Comparison of ENCODE assay signal across 25 cellular contexts in the genomic region with DNA sequence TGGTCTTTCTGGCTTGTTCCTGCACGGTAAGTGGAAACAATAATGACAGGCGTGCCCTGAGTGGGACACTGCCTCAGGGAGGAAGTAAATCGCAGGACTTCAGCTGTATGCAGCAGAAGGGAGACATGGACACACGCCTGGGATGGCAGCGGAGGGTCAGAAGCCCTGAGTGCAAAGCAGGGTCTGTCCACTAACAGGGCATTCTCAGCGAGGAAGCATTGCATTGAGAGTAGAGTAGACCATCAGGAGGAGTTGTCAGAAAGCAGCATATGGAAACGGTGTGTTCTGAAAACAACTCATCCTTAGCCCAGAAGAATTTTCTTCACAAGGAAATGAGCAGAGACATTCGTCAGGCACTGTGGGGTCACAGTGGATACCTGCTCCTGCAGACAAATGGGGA.
DNase-seq lines count a peak whose midpoint lies in the region; ATAC-seq and TF ChIP-seq lines count a peak whose summit lies in the region.
"Had no signal": no experiment of that assay in that cellular context is flagged by ENCODE, and none has a peak within 500 bp of the region (broad histone marks: within the 10 kb centered on the region; RNA-seq: fewer than 3 reads in every experiment).

No MANE protein-coding gene starts in this region.

- H3K27ac ChIP-seq in IMR-90 (ENCODE audit: insufficient read depth, low read length) = no peak overlapping the region
- no peak overlapping the region for H3K27ac ChIP-seq in OCI-LY3 (ENCODE audit: low read length)
- H3K27ac ChIP-seq: BLaER1 had no signal

- no peak for TF ChIP-seq RAD21 in IMR-90 (IDR thresholded peaks at IDR 0.05; ENCODE audit: low read length)

- H3K9me1 ChIP-seq in IMR-90 (ENCODE audit: insufficient read depth, low read length) = no peaks in the 10 kb centered on the region

- H2BK5ac ChIP-seq in IMR-90 (ENCODE audit: low read depth, low read length, poor library complexity, severe bottlenecking) = no peak overlapping the region

- H3K4me2 ChIP-seq in IMR-90 (ENCODE audit: low read depth, low read length) (no peak overlapping the region), OCI-LY3 (ENCODE audit: low read length) (peak overlapping the region; percentile 52)
- H3K4me2 ChIP-seq: BLaER1 had no signal

- CTCF ChIA-PET in IMR-90 (lab: Yijun Ruan, JAX) = no interaction called here

- BruUV-seq in IMR-90 (replicated peaks; lab: Mats Ljungman, UMichigan) = no TSS peak

- no peaks in the 10 kb centered on the region for H3K79me2 ChIP-seq in OCI-LY3 (ENCODE audit: low read length)

- H3K27me3 Mint-ChIP-seq in osteocyte (ENCODE audit: unreplicated experiment) = peaks cover 2% of the 10 kb centered on the region

- H3K27ac Mint-ChIP-seq in osteocyte (ENCODE audit: unreplicated experiment) = no peak overlapping the region
- H3K27ac Mint-ChIP-seq: CD14-positive monocyte; CD4-positive, alpha-beta memory T cell; CD8-positive, alpha-beta memory T cell had no signal

- no peak overlapping the region for H2AK5ac ChIP-seq in IMR-90 (ENCODE audit: low read depth, low read length)

- no peak overlapping the region for H3K4me3 Mint-ChIP-seq in osteocyte (ENCODE audit: unreplicated experiment)
- H3K4me3 Mint-ChIP-seq: CD14-positive monocyte; CD4-positive, alpha-beta memory T cell; CD4-positive, CD25-positive, alpha-beta regulatory T cell; CD8-positive, alpha-beta memory T cell had no signal

- TF ChIP-seq CTCF in IMR-90 (conservative IDR thresholded peaks at IDR 0.05; ENCODE audit: low read depth, low read length) (no peak), OCI-LY3 (IDR thresholded peaks at IDR 0.05; ENCODE audit: low read depth, low read length) (no peak), osteocyte (IDR thresholded peaks at IDR 0.05) (no peak)

- no peak overlapping the region for H2BK120ac ChIP-seq in IMR-90 (ENCODE audit: low read depth, low read length)

- no peaks in the 10 kb centered on the region for H3K4me1 ChIP-seq in IMR-90 (ENCODE audit: control insufficient read depth, insufficient read depth, low read length)
- peaks cover 29% of the 10 kb centered on the region for H3K4me1 ChIP-seq in OCI-LY3 (ENCODE audit: low read length)
- H3K4me1 ChIP-seq: BE2C had no signal

- H3K14ac ChIP-seq in IMR-90 (replicated peaks; ENCODE audit: low read depth, low read length) = no peak overlapping the region

- H2AFZ ChIP-seq in IMR-90 (replicated peaks; ENCODE audit: low read length, poor library complexity) = peak overlapping the region; percentile 38
- H2AFZ ChIP-seq in OCI-LY3 (ENCODE audit: low read depth, low read length) = no peak overlapping the region

- ATAC-seq in IMR-90 (ENCODE audit: low read depth) (no peak), GM21619 (IDR thresholded peaks at IDR 0.05; ENCODE audit: unreplicated experiment) (no peak), HG02610 (IDR thresholded peaks at IDR 0.05; ENCODE audit: unreplicated experiment) (no peak)

- intact Hi-C loops in IMR-90 (cut with micrococcal nuclease) = no loop called here

- no peaks in the 10 kb centered on the region for H3K36me3 Mint-ChIP-seq in osteocyte (ENCODE audit: unreplicated experiment)
- H3K36me3 Mint-ChIP-seq: CD14-positive monocyte; CD4-positive, alpha-beta memory T cell; CD4-positive, CD25-positive, alpha-beta regulatory T cell; CD8-positive, alpha-beta memory T cell had no signal

- H4K5ac ChIP-seq in IMR-90 (ENCODE audit: low read depth, low read length) = no peak overlapping the region

- no peak overlapping the region for H4K8ac ChIP-seq in IMR-90 (ENCODE audit: low read depth in 2 of 2, low read length in 2 of 2)

- no peaks in the 10 kb centered on the region for H3K79me1 ChIP-seq in IMR-90 (ENCODE audit: low read depth in 1 of 2, low read length in 2 of 2)

- dilution Hi-C loops in IMR-90 (cut with HindIII; ENCODE audit: low sequenced_read_pairs, unreplicated experiment) = no loop called here

- H3K9ac ChIP-seq in IMR-90 (ENCODE audit: low read depth, low read length) (no peak overlapping the region), OCI-LY3 (ENCODE audit: low read length) (no peak overlapping the region; the same call in 1 of the 2 replicates)
- H3K9ac ChIP-seq: BLaER1 had no signal

- no peak for TF ChIP-seq POLR2A in IMR-90 (IDR thresholded peaks at IDR 0.05; ENCODE audit: low read depth, low read length)

- no peak overlapping the region for H2BK20ac ChIP-seq in IMR-90 (ENCODE audit: low read depth, low read length)

- H3K4ac ChIP-seq in IMR-90 (ENCODE audit: low read depth, low read length) = no peak overlapping the region

- 83% methylated on average over 1 of the region's 8 CpGs; no CpG with 5 or more reads in 1 of the 2 experiments for WGBS in IMR-90 (ENCODE audit: extremely low coverage in 2 of 2, insufficient read length in 1 of 2), 2 experiments

- H3K4me3 ChIP-seq in IMR-90 (ENCODE audit: insufficient read depth, low read depth, low read length) (no peak overlapping the region), OCI-LY3 (ENCODE audit: low read length) (no peak overlapping the region; the same call in 1 of the 2 replicates)
- H3K4me3 ChIP-seq: BLaER1, GM12878 had no signal

- H4K20me1 ChIP-seq in IMR-90 (ENCODE audit: insufficient read depth, low read length) (no peaks in the 10 kb centered on the region), OCI-LY3 (ENCODE audit: insufficient read depth, low read length) (no peaks in the 10 kb centered on the region)
- H4K20me1 ChIP-seq: BLaER1 had no signal

- POLR2A ChIA-PET in IMR-90 (lab: Charles Lee; ENCODE audit: unreplicated experiment) = no interaction called here

- H2BK15ac ChIP-seq in IMR-90 (ENCODE audit: low read depth, low read length) = no peak overlapping the region

- no peak overlapping the region for H3K18ac ChIP-seq in IMR-90 (ENCODE audit: low read depth, low read length)

- no peak overlapping the region for H3K23ac ChIP-seq in IMR-90 (ENCODE audit: low read depth, low read length)

- in situ Hi-C loops in IMR-90 (cut with MboI; ENCODE audit: low sequenced_read_pairs) = no loop called here

- H3K36me3 ChIP-seq in IMR-90 (ENCODE audit: control insufficient read depth, insufficient read depth, low read length) (no peaks in the 10 kb centered on the region), OCI-LY3 (replicated peaks; ENCODE audit: low read depth, low read length) (no peaks in the 10 kb centered on the region)
- H3K36me3 ChIP-seq: BE2C, BLaER1 had no signal

- H3K56ac ChIP-seq in IMR-90 (ENCODE audit: extremely low read depth, insufficient read depth, low read length) = no peak overlapping the region

- no peak overlapping the region for H2AK9ac ChIP-seq in IMR-90 (replicated peaks; ENCODE audit: low read depth, low read length, poor library complexity)

- peaks cover 18% of the 10 kb centered on the region for H3K9me3 Mint-ChIP-seq in osteocyte (ENCODE audit: unreplicated experiment)

- DNase-seq in IMR-90 (no peak), islet precursor cell (peak; percentile 29), osteocyte (ENCODE audit: extremely low spot score, unreplicated experiment) (peak; percentile 68), NCI-H2081 treated with DMSO at 0.1 percent for 48 hours (lab: John Stamatoyannopoulos, UW) (no peak)
- DNase-seq: 8988T; ACHN; BE2C; C1 segment of cervical spinal cord; CD4-positive, alpha-beta memory T cell; CD4-positive, CD25-positive, alpha-beta regulatory T cell; CD8-positive, alpha-beta memory T cell; COR-L47; DMS 273 treated with DMSO at 0.1 percent for 48 hours; DMS153; DMS53; DMS79; DND-41; EL; GDM1 had no signal

- H3K9me3 ChIP-seq in IMR-90 (ENCODE audit: control insufficient read depth, insufficient read depth, low read length) = no peaks in the 10 kb centered on the region
- H3K9me3 ChIP-seq in OCI-LY3 (ENCODE audit: insufficient read depth, low read length) = peaks cover 3% of the 10 kb centered on the region; the same call in 1 of the 2 replicates
- H3K9me3 ChIP-seq: BE2C had no signal

- H3K27me3 ChIP-seq in IMR-90 (ENCODE audit: control insufficient read depth, insufficient read depth, low read length) = peaks cover 10% of the 10 kb centered on the region
- peaks cover 8% of the 10 kb centered on the region; the same call in 1 of the 2 replicates for H3K27me3 ChIP-seq in OCI-LY3 (ENCODE audit: low read depth, low read length)
- H3K27me3 ChIP-seq: BE2C, BLaER1 had no signal

- H4K91ac ChIP-seq in IMR-90 (ENCODE audit: insufficient read depth, low read depth, low read length) = no peak overlapping the region

- no peaks in the 10 kb centered on the region for H3K4me1 Mint-ChIP-seq in osteocyte (ENCODE audit: unreplicated experiment)
- H3K4me1 Mint-ChIP-seq: CD14-positive monocyte; CD4-positive, alpha-beta memory T cell; CD4-positive, CD25-positive, alpha-beta regulatory T cell; CD8-positive, alpha-beta memory T cell had no signal

TF ChIP-seq in IMR-90, 13 proteins besides CTCF, POLR2A, EP300 and RAD21:
- TF ChIP-seq BHLHE40 (IDR thresholded peaks at IDR 0.05; ENCODE audit: low read depth, low read length) = no peak
- no peak for TF ChIP-seq MAFK (IDR thresholded peaks at IDR 0.05; ENCODE audit: low read depth, low read length)
- TF ChIP-seq NFE2L2 (IDR thresholded peaks at IDR 0.05; ENCODE audit: low read depth, low read length) = no peak
- no peak for TF ChIP-seq RCOR1 (IDR thresholded peaks at IDR 0.05; ENCODE audit: insufficient replicate concordance, low read length)
- no peak for TF ChIP-seq MAZ (IDR thresholded peaks at IDR 0.05; ENCODE audit: borderline replicate concordance, low read depth, low read length)

Comparison
In these comparisons a context has a peak if more than half of its experiments do, and no peak if none do; other contexts are left out.
1. DNase-seq: peak in islet precursor cell (single experiment) and osteocyte (single experiment); none in IMR-90 (single experiment) and NCI-H2081 treated with DMSO at 0.1 percent for 48 hours (single experiment).